In genomic region chr13:114012141-114012540, GRCh38 we compare ENCODE assay signal across 1 cellular context.
TF ChIP-seq lines count a peak whose summit lies in the region.

No MANE protein-coding gene starts in this region.

TF ChIP-seq in IMR-90, 13 proteins besides CTCF, POLR2A, EP300 and RAD21:
- TF ChIP-seq MAZ (IDR thresholded peaks at IDR 0.05; ENCODE audit: borderline replicate concordance, low read depth, low read length) (no peak), FOS (IDR thresholded peaks at IDR 0.05; ENCODE audit: low read depth, low read length) (no peak), CEBPB (IDR thresholded peaks at IDR 0.05; ENCODE audit: low read depth, low read length) (no peak), NFE2L2 (IDR thresholded peaks at IDR 0.05; ENCODE audit: low read depth, low read length) (no peak), RFX5 (IDR thresholded peaks at IDR 0.05; ENCODE audit: low read depth, low read length) (no peak), MAFK (IDR thresholded peaks at IDR 0.05; ENCODE audit: low read depth, low read length) (no peak), MXI1 (IDR thresholded peaks at IDR 0.05; ENCODE audit: borderline replicate concordance, low read depth, low read length) (no peak), SMC3 (IDR thresholded peaks at IDR 0.05; ENCODE audit: low read depth, low read length) (no peak), CHD1 (IDR thresholded peaks at IDR 0.05; ENCODE audit: low read depth, low read length) (no peak)
TF ChIP-seq in IMR-90: peak in this region for 0.
